In the genomic region with DNA sequence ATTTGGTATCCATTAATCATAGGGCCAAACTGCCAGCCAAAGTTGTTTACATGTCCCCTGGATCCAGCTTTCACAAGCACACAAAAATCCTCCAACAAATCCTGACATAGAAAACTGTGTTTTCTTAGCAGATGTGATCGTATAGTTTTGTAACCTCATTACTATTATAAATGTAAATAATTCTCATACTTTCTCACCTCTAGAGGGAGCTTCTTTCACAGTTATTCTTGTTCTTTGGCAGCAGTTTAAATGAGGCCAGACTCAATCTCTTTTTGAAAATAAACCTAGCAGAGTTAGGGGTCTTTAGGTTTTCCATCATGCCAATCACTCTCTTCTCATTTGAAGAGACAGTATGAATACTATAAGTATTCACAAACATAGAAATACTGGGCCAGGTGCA, we compare ENCODE assay signal across 12 cellular contexts. TPM values are rescaled to one million over a fixed set of nuclear protein-coding genes. Genes with fewer than 3 reads are reported as not detected.
DNase-seq lines count a peak whose midpoint lies in the region; ATAC-seq and TF ChIP-seq lines count a peak whose summit lies in the region.
"Had no signal": no experiment of that assay in that cellular context is flagged by ENCODE, and none has a peak within 500 bp of the region (broad histone marks: within the 10 kb centered on the region; RNA-seq: fewer than 3 reads in every experiment).

No MANE protein-coding gene starts in this region.

- peak overlapping the region; percentile 10 for H3K27ac Mint-ChIP-seq in activated CD4-positive, alpha-beta memory T cell treated with anti-CD3 and anti-CD28 coated beads, Interleukin-2, amount 10 ng/mL, durations not matched to agents 7 days and 5 days
- no peak overlapping the region for H3K27ac Mint-ChIP-seq in activated CD4-positive, alpha-beta memory T cell treated with anti-CD3 and anti-CD28 coated beads for 36 hours

- H3K4me3 Mint-ChIP-seq in activated CD4-positive, alpha-beta memory T cell treated with anti-CD3 and anti-CD28 coated beads, Interleukin-2, amount 10 ng/mL, durations not matched to agents 7 days and 5 days = no peak overlapping the region
- H3K4me3 Mint-ChIP-seq in activated CD4-positive, alpha-beta memory T cell treated with anti-CD3 and anti-CD28 coated beads for 36 hours = no peak overlapping the region

- no peak for DNase-seq in activated CD4-positive, alpha-beta memory T cell treated with anti-CD3 and anti-CD28 coated beads, Interleukin-2, amount 10 ng/mL, durations not matched to agents 7 days and 5 days
- DNase-seq in activated CD4-positive, alpha-beta memory T cell treated with anti-CD3 and anti-CD28 coated beads for 36 hours = no peak
- DNase-seq in NCI-H69 (lab: John Stamatoyannopoulos, UW) (peak; percentile 55), fibroblast of mammary gland (ENCODE audit: low read depth) (peak; percentile 45), tibial artery (no peak), NCI-H128 (lab: John Stamatoyannopoulos, UW; ENCODE audit: unreplicated experiment) (no peak), posterior vena cava (ENCODE audit: low spot score) (no peak)
- DNase-seq: activated gamma-delta T cell, Calu3, SHP77, stomach had no signal

- H3K36me3 Mint-ChIP-seq in activated CD4-positive, alpha-beta memory T cell treated with anti-CD3 and anti-CD28 coated beads, Interleukin-2, amount 10 ng/mL, durations not matched to agents 7 days and 5 days (ENCODE audit: low read depth) = peaks cover 10% of the 10 kb centered on the region
- H3K36me3 Mint-ChIP-seq in activated CD4-positive, alpha-beta memory T cell treated with anti-CD3 and anti-CD28 coated beads for 36 hours = no peaks in the 10 kb centered on the region

- H3K9me3 Mint-ChIP-seq in activated CD4-positive, alpha-beta memory T cell treated with anti-CD3 and anti-CD28 coated beads, Interleukin-2, amount 10 ng/mL, durations not matched to agents 7 days and 5 days = peaks cover 3% of the 10 kb centered on the region
- H3K9me3 Mint-ChIP-seq in activated CD4-positive, alpha-beta memory T cell treated with anti-CD3 and anti-CD28 coated beads for 36 hours = no peaks in the 10 kb centered on the region

- H3K27ac ChIP-seq in tibial artery = no peak overlapping the region
- H3K27ac ChIP-seq: stomach had no signal

- H3K4me1 Mint-ChIP-seq in activated CD4-positive, alpha-beta memory T cell treated with anti-CD3 and anti-CD28 coated beads, Interleukin-2, amount 10 ng/mL, durations not matched to agents 7 days and 5 days = peaks cover 66% of the 10 kb centered on the region
- H3K4me1 Mint-ChIP-seq in activated CD4-positive, alpha-beta memory T cell treated with anti-CD3 and anti-CD28 coated beads for 36 hours (ENCODE audit: low read depth) = peaks cover 55% of the 10 kb centered on the region

- POLR2A ChIA-PET in activated CD4-positive, alpha-beta memory T cell treated with anti-CD3 and anti-CD28 coated beads, Interleukin-2, amount 10 ng/mL, durations not matched to agents 7 days and 5 days (lab: Charles Lee) = no interaction called here
- POLR2A ChIA-PET in activated CD4-positive, alpha-beta memory T cell treated with anti-CD3 and anti-CD28 coated beads for 36 hours (lab: Charles Lee) = no interaction called here

- intact Hi-C loops in activated CD4-positive, alpha-beta memory T cell treated with anti-CD3 and anti-CD28 coated beads for 36 hours (cut with micrococcal nuclease) = loop anchor here (1.0 kb wide), 1 partner anchor 120 kb away; no protein-coding TSS in a partner anchor
- intact Hi-C loops in tibial artery (cut with DNase I; ENCODE audit: low total_unique reads) = no loop called here
- intact Hi-C loops in posterior vena cava (cut with DNase I) = loop anchor here in 1 of 2 donors (10.0 kb wide), 1 partner anchor 118 kb away; no protein-coding TSS in a partner anchor

- H3K27me3 Mint-ChIP-seq in activated CD4-positive, alpha-beta memory T cell treated with anti-CD3 and anti-CD28 coated beads, Interleukin-2, amount 10 ng/mL, durations not matched to agents 7 days and 5 days = peaks cover 40% of the 10 kb centered on the region
- H3K27me3 Mint-ChIP-seq in activated CD4-positive, alpha-beta memory T cell treated with anti-CD3 and anti-CD28 coated beads for 36 hours = no peaks in the 10 kb centered on the region

- peak; percentile 47 for TF ChIP-seq CTCF in fibroblast of mammary gland (conservative IDR thresholded peaks at IDR 0.05; ENCODE audit: control insufficient read depth, insufficient read depth, low read depth, low read length)
- TF ChIP-seq CTCF in tibial artery (IDR thresholded peaks at IDR 0.05) = peak; percentile 29 to 36

- no peaks in the 10 kb centered on the region for H3K36me3 ChIP-seq in tibial artery
- H3K36me3 ChIP-seq: stomach had no signal

- no peaks in the 10 kb centered on the region for H3K9me3 ChIP-seq in tibial artery
- H3K9me3 ChIP-seq: stomach had no signal

- CTCF ChIA-PET in activated CD4-positive, alpha-beta memory T cell treated with anti-CD3 and anti-CD28 coated beads, Interleukin-2, amount 10 ng/mL, durations not matched to agents 7 days and 5 days (lab: Charles Lee) = no interaction called here
- CTCF ChIA-PET in activated CD4-positive, alpha-beta memory T cell treated with anti-CD3 and anti-CD28 coated beads for 36 hours (lab: Charles Lee) = interaction anchor here (0.7 to 1.7 kb wide), 12 partner anchors 9 to 123 kb away, joined by 3 to 10 read pairs (median 4); a partner anchor contains a TSS

- H3K4me1 ChIP-seq in tibial artery = no peaks in the 10 kb centered on the region

- no peak for ATAC-seq in HG03095 (IDR thresholded peaks at IDR 0.05; ENCODE audit: unreplicated experiment)

- H3K4me3 ChIP-seq in fibroblast of mammary gland (ENCODE audit: control insufficient read depth, low read depth, low read length) = no peak overlapping the region
- H3K4me3 ChIP-seq in tibial artery = no peak overlapping the region
- H3K4me3 ChIP-seq: stomach had no signal

- peaks cover 0 to 31% of the 10 kb centered on the region in 2 donors for H3K27me3 ChIP-seq in tibial artery

RNA-seq across cellular contexts. Expression of a gene that starts 17.0 kb away (rescaled TPM):
- 10 to 100 TPM; 16.2 to 16.9 TPM for total RNA-seq in activated CD4-positive, alpha-beta memory T cell treated with anti-CD3 and anti-CD28 coated beads, Interleukin-2, amount 10 ng/mL, durations not matched to agents 7 days and 5 days
- total RNA-seq in activated CD4-positive, alpha-beta memory T cell treated with anti-CD3 and anti-CD28 coated beads for 36 hours = 10 to 100 TPM; 12.1 to 12.7 TPM
- total RNA-seq in posterior vena cava = 10 to 100 TPM; 11.2 to 13.9 TPM

RNA-seq across cellular contexts. Expression of a gene that starts 40.8 kb away (rescaled TPM):
- 10 to 100 TPM; 46.8 to 49.8 TPM for total RNA-seq in activated CD4-positive, alpha-beta memory T cell treated with anti-CD3 and anti-CD28 coated beads, Interleukin-2, amount 10 ng/mL, durations not matched to agents 7 days and 5 days
- 10 to 100 TPM; 27.2 to 31.9 TPM for total RNA-seq in activated CD4-positive, alpha-beta memory T cell treated with anti-CD3 and anti-CD28 coated beads for 36 hours
- total RNA-seq in posterior vena cava = 10 to 100 TPM; 21.1 to 22.4 TPM

Comparison
In these comparisons a context has a peak if more than half of its experiments do, and no peak if none do; other contexts are left out.
1. DNase-seq: peak in NCI-H69 (single experiment) and fibroblast of mammary gland (single experiment); none in activated CD4-positive, alpha-beta memory T cell treated with anti-CD3 and anti-CD28 coated beads, Interleukin-2, amount 10 ng/mL, durations not matched to agents 7 days and 5 days (single experiment), activated CD4-positive, alpha-beta memory T cell treated with anti-CD3 and anti-CD28 coated beads for 36 hours (single experiment), tibial artery (0 of 2), NCI-H128 (single experiment) and posterior vena cava (single experiment).